Comparison of ENCODE assay signal across 8 cellular contexts in the genomic region with DNA sequence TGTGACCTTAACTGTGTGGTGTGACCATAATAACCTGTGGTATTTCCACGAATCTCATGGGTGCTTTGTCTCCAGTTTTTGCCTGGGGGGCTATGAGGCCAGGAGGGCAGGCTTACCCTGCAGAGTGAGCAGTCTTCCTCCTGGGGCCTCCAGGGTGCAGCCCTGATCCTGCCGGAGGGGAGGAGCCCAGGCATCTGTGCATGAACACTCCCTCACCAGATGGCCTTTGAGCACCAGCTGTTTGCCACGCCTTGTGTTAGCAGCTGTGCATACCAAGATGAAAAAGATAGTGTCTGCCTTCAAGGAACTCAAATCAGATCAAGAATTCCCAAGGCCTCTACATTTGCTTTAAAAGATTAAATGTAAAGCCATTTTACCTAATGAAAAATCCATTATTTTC.
DNase-seq lines count a peak whose midpoint lies in the region; ATAC-seq, FAIRE-seq and TF ChIP-seq lines count a peak whose summit lies in the region.

No MANE protein-coding gene starts in this region.

- H3K27me3 ChIP-seq in heart left ventricle: no peaks in the 10 kb centered on the region

- ATAC-seq in GM18498 (IDR thresholded peaks at IDR 0.05; ENCODE audit: unreplicated experiment) (peak; percentile 58), HG03045 (IDR thresholded peaks at IDR 0.05; ENCODE audit: unreplicated experiment) (peak; percentile 64), heart left ventricle (peak in 3 of 4 donors; percentile 54 to 71 (median 65))

- FAIRE-seq in frontal cortex (lab: Jason Lieb, UNC): no peak

- peak overlapping the region in 2 of 12 donors; percentile 22 to 27 for H3K27ac ChIP-seq in heart left ventricle

- H3K36me3 ChIP-seq in heart left ventricle: peaks cover 0 to 42% (median 28%) of the 10 kb centered on the region in 9 donors

- no peak for TF ChIP-seq CTCF in heart left ventricle (IDR thresholded peaks at IDR 0.05)

- intact Hi-C loops in heart left ventricle (cut with DNase I): loop anchor here in 1 of 10 donors (2.0 kb wide), 1 partner anchor 31 kb away; no protein-coding TSS in a partner anchor

- WGBS in heart left ventricle, 4 donors: 20 to 31% (median 29%) methylated on average over 3 of the region's 3 CpGs

- H3K9me3 ChIP-seq in heart left ventricle: no peaks in the 10 kb centered on the region

- H3K4me3 ChIP-seq in heart left ventricle: no peak overlapping the region

- TF ChIP-seq POLR2A in heart left ventricle (IDR thresholded peaks at IDR 0.05): no peak

- DNase-seq in SK-N-DZ (ENCODE audit: low spot score): peak; percentile 82
- peak in 1 of 5 donors; percentile 72 for DNase-seq in heart left ventricle
- no peak for DNase-seq in NCI-H1436 (lab: John Stamatoyannopoulos, UW)
- no peak for DNase-seq in stimulated activated CD4-positive, alpha-beta T cell treated with anti-CD3 and anti-CD28 coated beads, Interleukin-12 subunit alpha, Interleukin-12 subunit beta, amount 100 ng/mL, for 4 hours
- DNase-seq in T-helper 1 cell: no peak
- DNase-seq in frontal cortex (ENCODE audit: low spot score in 2 of 2): no peak

- peaks cover 10 to 84% (median 71%) of the 10 kb centered on the region in 12 donors for H3K4me1 ChIP-seq in heart left ventricle
